ENCODE assay signal across 21 cellular contexts in the genomic region with DNA sequence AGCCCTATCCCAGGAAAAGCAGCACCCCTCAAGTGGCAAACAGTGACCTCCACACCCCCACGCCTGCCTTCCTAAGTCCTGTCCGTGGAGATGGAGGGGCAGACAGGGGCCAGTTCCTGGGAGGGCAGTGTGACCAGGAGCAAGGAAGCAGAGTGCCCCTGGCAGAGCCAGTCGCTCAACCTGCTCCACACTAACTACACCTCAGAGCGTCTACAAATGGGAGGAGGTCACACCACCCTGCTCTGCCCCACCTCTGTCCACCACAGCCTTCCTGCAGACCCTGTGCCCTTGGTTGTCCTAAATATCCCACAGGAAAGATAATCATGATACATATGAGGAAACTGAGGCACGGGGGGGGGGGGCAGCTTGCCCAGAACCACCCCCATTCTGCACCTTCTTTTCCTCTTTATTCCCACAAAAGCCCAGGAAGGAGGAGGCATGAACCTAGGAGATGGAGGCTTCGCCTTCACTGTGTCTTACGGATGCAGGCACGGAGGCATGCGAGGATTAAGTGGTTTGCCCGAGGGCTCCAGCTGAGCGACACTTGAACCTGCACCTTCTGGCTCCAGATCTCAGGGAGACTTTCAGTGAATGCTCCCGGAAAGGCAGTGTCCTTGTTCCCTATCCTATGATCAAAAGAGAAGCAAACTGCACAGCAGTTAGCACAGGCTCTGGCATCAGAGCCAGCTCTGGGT.
"Had no signal": no experiment of that assay in that cellular context is flagged by ENCODE, and none has a peak within 500 bp of the region (broad histone marks: within the 10 kb centered on the region; RNA-seq: fewer than 3 reads in every experiment).

No MANE protein-coding gene starts in this region.

- H3K4me3 ChIP-seq: adrenal gland, spleen, tibial artery had no signal

- H3K9me3 ChIP-seq: adrenal gland, spleen, tibial artery had no signal

- H3K27ac Mint-ChIP-seq: activated T-cell treated with anti-CD3 and anti-CD28 coated beads, Interleukin-2, amount 50 U/mL, for 72 hours; memory B cell had no signal

- H3K27ac ChIP-seq: adrenal gland, spleen, tibial artery, WERI-Rb-1 had no signal

- H3K36me3 ChIP-seq: WERI-Rb-1 had no signal

- ATAC-seq: activated T-cell treated with anti-CD3 and anti-CD28 coated beads, Interleukin-2, amount 50 U/mL, for 72 hours; left ventricle myocardium superior; stimulated activated naive CD8-positive, alpha-beta T cell treated with anti-CD3 and anti-CD28 coated beads, Interleukin-15, Interleukin-2, amounts not matched to agents 100 U/mL and 50 U/mL, for 24 hours had no signal

- DNase-seq: activated CD4-positive, alpha-beta T cell treated with anti-CD3 and anti-CD28 coated beads for 1 hour; activated CD8-positive, alpha-beta memory T cell treated with anti-CD3 and anti-CD28 coated beads for 24 hours; activated CD8-positive, alpha-beta memory T cell treated with anti-CD3 and anti-CD28 coated beads, Interleukin-2, amount 50 U/mL, for 48 hours; activated effector memory CD4-positive, alpha-beta T cell treated with anti-CD3 and anti-CD28 coated beads, Interleukin-2, amount 50 U/mL, for 16 hours; activated naive CD4-positive, alpha-beta T cell treated with anti-CD3 and anti-CD28 coated beads, Interleukin-2, amount 50 U/mL, for 16 hours; activated T-cell treated with anti-CD3 and anti-CD28 coated beads, Interleukin-2, amount 50 U/mL, for 72 hours; adrenal gland; cerebellar nuclear complex; cortex of kidney; effector CD8-positive, alpha-beta T cell; foreskin fibroblast; left ventricle myocardium superior; nucleus accumbens; retina; spleen; stimulated activated CD8-positive, alpha-beta memory T cell treated with anti-CD3 and anti-CD28 coated beads, Interleukin-4, amount 100 ng/mL, for 48 hours; stimulated activated naive CD8-positive, alpha-beta T cell treated with anti-CD3 and anti-CD28 coated beads, Interleukin-15, Interleukin-2, amounts not matched to agents 100 U/mL and 50 U/mL, for 24 hours; substantia nigra; tibial artery; WERI-Rb-1 had no signal

- H3K4me3 Mint-ChIP-seq: activated T-cell treated with anti-CD3 and anti-CD28 coated beads, Interleukin-2, amount 50 U/mL, for 72 hours; memory B cell had no signal

- H3K36me3 Mint-ChIP-seq: memory B cell had no signal

- H3K9me3 Mint-ChIP-seq: activated T-cell treated with anti-CD3 and anti-CD28 coated beads, Interleukin-2, amount 50 U/mL, for 72 hours; memory B cell had no signal

- H3K27me3 ChIP-seq: adrenal gland, spleen, tibial artery had no signal

- H3K4me1 ChIP-seq: adrenal gland, tibial artery had no signal
